1 cellular context compared by ENCODE assay signal in genomic region chr10:7787857-7788639, GRCh38.
TF ChIP-seq lines count a peak whose summit lies in the region.

ATP5F1C (plus strand) TSS chr10:7788177; CDS start chr10:7788208, 31 bp downstream.
KIN (minus strand) TSS chr10:7787993; CDS start chr10:7787933, 60 bp downstream.

TF ChIP-seq in HEK293, 187 proteins besides CTCF, POLR2A, EP300 and RAD21 (continued from another document and continues in another):
- TF ChIP-seq ZNF311 (tag by site-specific recombination; IDR thresholded peaks at IDR 0.05; ENCODE audit: borderline replicate concordance) = no peak
- TF ChIP-seq ZFP3 (tag by site-specific recombination; IDR thresholded peaks at IDR 0.05; ENCODE audit: low read depth) = no peak
- peak; percentile 68; the same call in 1 of the 2 replicates for TF ChIP-seq ZNF692 (tag by site-specific recombination; IDR thresholded peaks at IDR 0.05)
- TF ChIP-seq ZNF223 (tag by site-specific recombination; IDR thresholded peaks at IDR 0.05) = no peak
- TF ChIP-seq KLF16 (tag by site-specific recombination; IDR thresholded peaks at IDR 0.05) = peak; percentile 89
- no peak for TF ChIP-seq ZNF112 (tag by site-specific recombination; IDR thresholded peaks at IDR 0.05)
- no peak for TF ChIP-seq ZNF366 (tag by site-specific recombination; conservative IDR thresholded peaks at IDR 0.05)
- no peak; the same call in 1 of the 2 replicates for TF ChIP-seq ZNF394 (tag by site-specific recombination; IDR thresholded peaks at IDR 0.05; ENCODE audit: borderline replicate concordance)
- TF ChIP-seq ZNF26 (tag by site-specific recombination; IDR thresholded peaks at IDR 0.05) = no peak
- no peak for TF ChIP-seq ZNF174 (tag by site-specific recombination; IDR thresholded peaks at IDR 0.05)
- no peak for TF ChIP-seq ZNF658 (tag by site-specific recombination; IDR thresholded peaks at IDR 0.05)
- TF ChIP-seq ZNF24 (tag by site-specific recombination; IDR thresholded peaks at IDR 0.05) = no peak
- TF ChIP-seq ZNF341 (tag by site-specific recombination; IDR thresholded peaks at IDR 0.05; ENCODE audit: low read depth) = no peak
- no peak for TF ChIP-seq ZNF23 (tag by site-specific recombination; IDR thresholded peaks at IDR 0.05; ENCODE audit: borderline replicate concordance)
- TF ChIP-seq ZNF10 (tag by site-specific recombination; IDR thresholded peaks at IDR 0.05) = 0 out of 2 replicates have a peak, but pooled peaks have one; percentile 39
- TF ChIP-seq ZNF133 (tag by site-specific recombination; IDR thresholded peaks at IDR 0.05) = no peak
- TF ChIP-seq ZNF391 (tag by site-specific recombination; IDR thresholded peaks at IDR 0.05; ENCODE audit: borderline replicate concordance, low read depth) = no peak
- no peak for TF ChIP-seq BCL6B (tag by site-specific recombination; IDR thresholded peaks at IDR 0.05)
- TF ChIP-seq, protein P1, sequence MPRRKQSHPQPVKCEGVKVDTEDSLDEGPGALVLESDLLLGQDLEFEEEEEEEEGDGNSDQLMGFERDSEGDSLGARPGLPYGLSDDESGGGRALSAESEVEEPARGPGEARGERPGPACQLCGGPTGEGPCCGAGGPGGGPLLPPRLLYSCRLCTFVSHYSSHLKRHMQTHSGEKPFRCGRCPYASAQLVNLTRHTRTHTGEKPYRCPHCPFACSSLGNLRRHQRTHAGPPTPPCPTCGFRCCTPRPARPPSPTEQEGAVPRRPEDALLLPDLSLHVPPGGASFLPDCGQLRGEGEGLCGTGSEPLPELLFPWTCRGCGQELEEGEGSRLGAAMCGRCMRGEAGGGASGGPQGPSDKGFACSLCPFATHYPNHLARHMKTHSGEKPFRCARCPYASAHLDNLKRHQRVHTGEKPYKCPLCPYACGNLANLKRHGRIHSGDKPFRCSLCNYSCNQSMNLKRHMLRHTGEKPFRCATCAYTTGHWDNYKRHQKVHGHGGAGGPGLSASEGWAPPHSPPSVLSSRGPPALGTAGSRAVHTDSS (tag by site-specific recombination; IDR thresholded peaks at IDR 0.05) = no peak
- no peak for TF ChIP-seq ZNF571 (tag by site-specific recombination; IDR thresholded peaks at IDR 0.05)
- no peak for TF ChIP-seq ZNF473 (tag by site-specific recombination; IDR thresholded peaks at IDR 0.05)
- no peak for TF ChIP-seq ZNF600 (tag by site-specific recombination; IDR thresholded peaks at IDR 0.05)
- TF ChIP-seq ZNF488 (tag by site-specific recombination; IDR thresholded peaks at IDR 0.05) = no peak
- no peak for TF ChIP-seq SETDB1 (IDR thresholded peaks at IDR 0.05; ENCODE audit: insufficient read length, low read length)
- TF ChIP-seq, protein P2, sequence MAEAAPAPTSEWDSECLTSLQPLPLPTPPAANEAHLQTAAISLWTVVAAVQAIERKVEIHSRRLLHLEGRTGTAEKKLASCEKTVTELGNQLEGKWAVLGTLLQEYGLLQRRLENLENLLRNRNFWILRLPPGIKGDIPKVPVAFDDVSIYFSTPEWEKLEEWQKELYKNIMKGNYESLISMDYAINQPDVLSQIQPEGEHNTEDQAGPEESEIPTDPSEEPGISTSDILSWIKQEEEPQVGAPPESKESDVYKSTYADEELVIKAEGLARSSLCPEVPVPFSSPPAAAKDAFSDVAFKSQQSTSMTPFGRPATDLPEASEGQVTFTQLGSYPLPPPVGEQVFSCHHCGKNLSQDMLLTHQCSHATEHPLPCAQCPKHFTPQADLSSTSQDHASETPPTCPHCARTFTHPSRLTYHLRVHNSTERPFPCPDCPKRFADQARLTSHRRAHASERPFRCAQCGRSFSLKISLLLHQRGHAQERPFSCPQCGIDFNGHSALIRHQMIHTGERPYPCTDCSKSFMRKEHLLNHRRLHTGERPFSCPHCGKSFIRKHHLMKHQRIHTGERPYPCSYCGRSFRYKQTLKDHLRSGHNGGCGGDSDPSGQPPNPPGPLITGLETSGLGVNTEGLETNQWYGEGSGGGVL (tag by site-specific recombination; IDR thresholded peaks at IDR 0.05) = no peak
- no peak for TF ChIP-seq ZNF221 (tag by site-specific recombination; IDR thresholded peaks at IDR 0.05; ENCODE audit: borderline replicate concordance)
- no peak for TF ChIP-seq ZNF776 (tag by site-specific recombination; IDR thresholded peaks at IDR 0.05; ENCODE audit: borderline replicate concordance)
- no peak for TF ChIP-seq ZNF18 (tag by site-specific recombination; IDR thresholded peaks at IDR 0.05)
- no peak for TF ChIP-seq TSHZ1 (tag by site-specific recombination; IDR thresholded peaks at IDR 0.05; ENCODE audit: borderline replicate concordance)
- TF ChIP-seq ZNF280D (tag by site-specific recombination; IDR thresholded peaks at IDR 0.05) = no peak
- peak; percentile 72 for TF ChIP-seq ZNF335 (tag by site-specific recombination; conservative IDR thresholded peaks at IDR 0.05)
- TF ChIP-seq ZSCAN23 (tag by site-specific recombination; IDR thresholded peaks at IDR 0.05) = no peak
- no peak for TF ChIP-seq GLIS1 (tag by site-specific recombination; IDR thresholded peaks at IDR 0.05)
- no peak for TF ChIP-seq FEZF1 (tag by site-specific recombination; IDR thresholded peaks at IDR 0.05)
- no peak; the same call in 1 of the 2 replicates for TF ChIP-seq ZBTB20 (tag by site-specific recombination; IDR thresholded peaks at IDR 0.05)
- no peak for TF ChIP-seq ZSCAN30 (tag by site-specific recombination; IDR thresholded peaks at IDR 0.05)
- TF ChIP-seq ZNF624 (tag by site-specific recombination; IDR thresholded peaks at IDR 0.05) = no peak
- TF ChIP-seq SCRT2 (tag by site-specific recombination; IDR thresholded peaks at IDR 0.05) = no peak
- peak; percentile 96 for TF ChIP-seq SP2 (tag by site-specific recombination; IDR thresholded peaks at IDR 0.05)
- TF ChIP-seq ZNF423 (tag by site-specific recombination; IDR thresholded peaks at IDR 0.05) = no peak
- TF ChIP-seq HOXD13 (CRISPR knock-in tag; IDR thresholded peaks at IDR 0.05; ENCODE audit: borderline replicate concordance) = no peak
- no peak for TF ChIP-seq HOXC10 (CRISPR knock-in tag; IDR thresholded peaks at IDR 0.05)
- peak; percentile 47; the same call in 1 of the 2 replicates for TF ChIP-seq YY2 (tag by site-specific recombination; IDR thresholded peaks at IDR 0.05)
- TF ChIP-seq ZNF274 (IDR thresholded peaks at IDR 0.05; ENCODE audit: low read length) = no peak
- no peak for TF ChIP-seq ZNF274 (tag by site-specific recombination; IDR thresholded peaks at IDR 0.05; ENCODE audit: borderline replicate concordance)
- TF ChIP-seq ZNF549 (tag by site-specific recombination; IDR thresholded peaks at IDR 0.05) = no peak
